17 cellular contexts compared by ENCODE assay signal in the genomic region with DNA sequence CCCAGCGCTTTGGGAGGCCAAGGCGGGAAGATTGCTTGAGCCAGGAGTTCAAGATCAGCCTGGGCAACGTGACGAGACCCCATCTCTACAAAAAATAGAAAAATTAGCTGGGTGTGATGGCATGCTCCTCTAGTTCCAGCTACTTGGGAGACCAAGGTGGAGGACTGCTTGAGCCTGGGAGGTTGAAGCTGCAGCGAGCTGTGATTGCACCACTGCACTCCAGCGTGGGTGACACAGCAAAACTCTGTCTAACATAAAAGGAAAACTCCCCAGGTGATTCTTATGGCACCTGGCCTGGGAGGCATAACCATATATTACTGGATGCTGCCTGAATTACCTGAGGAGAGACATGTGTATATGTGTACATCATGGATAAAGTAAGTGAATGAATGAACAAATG. TPM values are rescaled to one million over a fixed set of nuclear protein-coding genes. Genes with fewer than 3 reads are reported as not detected.
DNase-seq lines count a peak whose midpoint lies in the region; ATAC-seq and TF ChIP-seq lines count a peak whose summit lies in the region.
"Had no signal": no experiment of that assay in that cellular context is flagged by ENCODE, and none has a peak within 500 bp of the region (broad histone marks: within the 10 kb centered on the region; RNA-seq: fewer than 3 reads in every experiment).

No MANE protein-coding gene starts in this region.

- H2AK5ac ChIP-seq in mesenchymal stem cell (ENCODE audit: low read length, severe bottlenecking): no peak overlapping the region

- no peak overlapping the region for H2AFZ ChIP-seq in mesenchymal stem cell (ENCODE audit: low read depth, low read length)

- H2BK15ac ChIP-seq in mesenchymal stem cell (ENCODE audit: low read depth, poor library complexity, severe bottlenecking): no peak overlapping the region

- no peak overlapping the region for H4K8ac ChIP-seq in mesenchymal stem cell (ENCODE audit: low read length)

- peak overlapping the region in 1 of 2 experiments; percentile 17 for H3K18ac ChIP-seq in mesenchymal stem cell (ENCODE audit: low read depth in 1 of 2, low read length in 2 of 2)

- no peak overlapping the region for H2BK120ac ChIP-seq in mesenchymal stem cell (ENCODE audit: low read depth, low read length)

- no peak for TF ChIP-seq CTCF in left ventricle myocardium inferior (IDR thresholded peaks at IDR 0.05; ENCODE audit: borderline replicate concordance)

- no peak overlapping the region for H2BK5ac ChIP-seq in mesenchymal stem cell (ENCODE audit: low read depth, low read length, poor library complexity, severe bottlenecking)

- no peak overlapping the region for H3K9ac ChIP-seq in mesenchymal stem cell (ENCODE audit: low read length)
- H3K9ac ChIP-seq: BLaER1 treated with 17β-estradiol and CSF1 and Interleukin-3, amounts not matched to agents 10 nM and 100 nM had no signal

- DNase-seq in left ventricle myocardium inferior (no peak), Right ventricle myocardium superior (no peak), mesenchymal stem cell (no peak), amygdala (lab: John Stamatoyannopoulos, UW) (no peak), anterior cingulate cortex (lab: John Stamatoyannopoulos, UW) (no peak)
- DNase-seq: CD8-positive, alpha-beta memory T cell; NCI-H1105 treated with DMSO at 0.1 percent for 48 hours; NCI-H1694 treated with DMSO at 0.1 percent for 48 hours; NCI-H510A; NCI-H774; RPMI8226; SJCRH30 had no signal

- no peak overlapping the region for H3K4me2 ChIP-seq in mesenchymal stem cell (ENCODE audit: low read length, poor library complexity, severe bottlenecking)

- H3K4me1 ChIP-seq in left ventricle myocardium inferior (peaks cover 80% of the 10 kb centered on the region), mesenchymal stem cell (ENCODE audit: control insufficient read depth, insufficient read depth, low read depth, low read length) (no peaks in the 10 kb centered on the region)
- H3K4me1 ChIP-seq: SJCRH30 had no signal

- H3K23ac ChIP-seq in mesenchymal stem cell (ENCODE audit: low read length in 2 of 2): no peak overlapping the region

- peak overlapping the region; percentile 58 for H3K27ac ChIP-seq in left ventricle myocardium inferior (replicated peaks)
- peak overlapping the region; percentile 29 for H3K27ac ChIP-seq in cingulate gyrus (ENCODE audit: low read depth, low read length)
- no peak overlapping the region for H3K27ac ChIP-seq in mesenchymal stem cell (ENCODE audit: low read length, poor library complexity, severe bottlenecking)
- H3K27ac ChIP-seq: BLaER1 treated with 17β-estradiol and CSF1 and Interleukin-3, amounts not matched to agents 10 nM and 100 nM; SJCRH30 had no signal

- no peaks in the 10 kb centered on the region for H3K9me3 ChIP-seq in left ventricle myocardium inferior (replicated peaks)
- H3K9me3 ChIP-seq in mesenchymal stem cell (ENCODE audit: control insufficient read depth, low read length): no peaks in the 10 kb centered on the region
- H3K9me3 ChIP-seq: BLaER1 treated with 17β-estradiol and CSF1 and Interleukin-3, amounts not matched to agents 10 nM and 100 nM; SJCRH30 had no signal

- peaks cover 2% of the 10 kb centered on the region for H3K79me1 ChIP-seq in mesenchymal stem cell (replicated peaks; ENCODE audit: low read length, poor library complexity, severe bottlenecking)

- no peak overlapping the region for H3K14ac ChIP-seq in mesenchymal stem cell (ENCODE audit: low read length in 2 of 2)

- intact Hi-C loops in left ventricle myocardium inferior (cut with micrococcal nuclease): no loop called here
- intact Hi-C loops in Right ventricle myocardium superior (cut with DNase I): loop anchor here (5.0 kb wide), 1 partner anchor 36 kb away; no protein-coding TSS in a partner anchor

- H3K27me3 ChIP-seq in left ventricle myocardium inferior (ENCODE audit: low read depth) (no peaks in the 10 kb centered on the region), mesenchymal stem cell (ENCODE audit: control insufficient read depth in 1 of 2, insufficient read depth in 1 of 2, low read length in 2 of 2) (peaks cover 0 to 9% of the 10 kb centered on the region in 2 experiments)
- H3K27me3 ChIP-seq: BLaER1 treated with 17β-estradiol and CSF1 and Interleukin-3, amounts not matched to agents 10 nM and 100 nM had no signal

- 94% methylated on average over 4 of the region's 6 CpGs for whole genome bisulfite sequencing in mesenchymal stem cell

- ATAC-seq in Right ventricle myocardium superior (ENCODE audit: poor library complexity) (no peak), GM21737 (IDR thresholded peaks at IDR 0.05; ENCODE audit: unreplicated experiment) (no peak)

- H3K4ac ChIP-seq in mesenchymal stem cell (ENCODE audit: low read depth in 1 of 2, low read length in 2 of 2): no peak overlapping the region

- H2BK12ac ChIP-seq in mesenchymal stem cell (ENCODE audit: low read length in 2 of 2): no peak overlapping the region

- H3K4me3 ChIP-seq in left ventricle myocardium inferior: no peak overlapping the region
- H3K4me3 ChIP-seq in mesenchymal stem cell (ENCODE audit: insufficient read depth in 1 of 2, low read depth in 1 of 2, low read length in 2 of 2): no peak overlapping the region
- H3K4me3 ChIP-seq: BLaER1 treated with 17β-estradiol and CSF1 and Interleukin-3, amounts not matched to agents 10 nM and 100 nM; SJCRH30 had no signal

- H3K36me3 ChIP-seq in left ventricle myocardium inferior (no peaks in the 10 kb centered on the region), mesenchymal stem cell (ENCODE audit: control insufficient read depth in 1 of 2, insufficient read depth in 2 of 2, low read depth in 1 of 2, low read length in 2 of 2) (no peaks in the 10 kb centered on the region)
- H3K36me3 ChIP-seq: BLaER1 treated with 17β-estradiol and CSF1 and Interleukin-3, amounts not matched to agents 10 nM and 100 nM; SJCRH30 had no signal

- H4K91ac ChIP-seq in mesenchymal stem cell (ENCODE audit: low read length): peak overlapping the region; percentile 46

RNA-seq across cellular contexts. Expression of gene KIAA1671, which starts 29.1 kb away (rescaled TPM):
- 12.2 TPM for total RNA-seq in left ventricle myocardium inferior
- 12.6 TPM for total RNA-seq in Right ventricle myocardium superior
- 6.7 TPM for polyA plus RNA-seq in mesenchymal stem cell (2013, experiment 1 of 2)
- 6.6 TPM for polyA plus RNA-seq in mesenchymal stem cell (2013, experiment 2 of 2)

RNA-seq across cellular contexts. Expression of gene LHFPL7, which starts 35.2 kb away (rescaled TPM):
- total RNA-seq in left ventricle myocardium inferior (not detected), Right ventricle myocardium superior (not detected)
- not detected for polyA plus RNA-seq in mesenchymal stem cell (2013, experiment 1 of 2)
- polyA plus RNA-seq in mesenchymal stem cell (2013, experiment 2 of 2): not detected
- total RNA-seq: CD8-positive, alpha-beta memory T cell; H1; LHCN-M2; SJCRH30 had no signal
- polyA plus RNA-seq: CD8-positive, alpha-beta memory T cell; H1 had no signal
